In genomic region chr1:213474054-213474453, GRCh38 we compare ENCODE assay signal across 18 cellular contexts.
DNase-seq lines count a peak whose midpoint lies in the region; ATAC-seq and TF ChIP-seq lines count a peak whose summit lies in the region.
"Had no signal": no experiment of that assay in that cellular context is flagged by ENCODE, and none has a peak within 500 bp of the region (broad histone marks: within the 10 kb centered on the region; RNA-seq: fewer than 3 reads in every experiment).

No MANE protein-coding gene starts in this region.

- no peak overlapping the region for H3K27ac ChIP-seq in Karpas-422 (ENCODE audit: low read length)

- no peaks in the 10 kb centered on the region for H3K27me3 ChIP-seq in Karpas-422 (ENCODE audit: low read length)

- H3K4me3 ChIP-seq in fibroblast of pulmonary artery (replicated peaks; ENCODE audit: low read depth, low read length) (no peak overlapping the region), Karpas-422 (ENCODE audit: low read length) (no peak overlapping the region)
- H3K4me3 ChIP-seq: GM12878 had no signal

- no peaks in the 10 kb centered on the region for H3K9me3 ChIP-seq in Karpas-422 (ENCODE audit: low read length)

- no peak for ATAC-seq in GM21390 (IDR thresholded peaks at IDR 0.05; ENCODE audit: unreplicated experiment)
- ATAC-seq: GM12878 had no signal

- H3K9ac ChIP-seq in Karpas-422 (ENCODE audit: low read length): no peak overlapping the region

- TF ChIP-seq CTCF in fibroblast of pulmonary artery (IDR thresholded peaks at IDR 0.05; ENCODE audit: low read length, missing control alignments) (no peak), nephron progenitor cell (IDR thresholded peaks at IDR 0.05) (no peak)

- H3K79me2 ChIP-seq in Karpas-422 (ENCODE audit: low read length): no peaks in the 10 kb centered on the region

- no peaks in the 10 kb centered on the region for H3K9me2 ChIP-seq in Karpas-422 (replicated peaks; ENCODE audit: insufficient read depth, low read length)

- no peak overlapping the region for H3K4me2 ChIP-seq in Karpas-422 (ENCODE audit: low read depth, low read length, poor library complexity, severe bottlenecking)

- H2AFZ ChIP-seq in Karpas-422 (ENCODE audit: low read length): no peak overlapping the region

- H3K27me3 Mint-ChIP-seq in nephron progenitor cell (ENCODE audit: low read depth, poor library complexity): no peaks in the 10 kb centered on the region
- H3K27me3 Mint-ChIP-seq: activated B cell treated with CpG ODN at 0.5 μM for 24 hours, IgD-negative memory B cell had no signal

- H3K36me3 ChIP-seq in Karpas-422 (ENCODE audit: insufficient read depth, low read length): no peaks in the 10 kb centered on the region

- H3K4me1 ChIP-seq in Karpas-422 (ENCODE audit: low read length): no peaks in the 10 kb centered on the region

- peak overlapping the region; percentile 15 for H3K27ac Mint-ChIP-seq in nephron progenitor cell
- H3K27ac Mint-ChIP-seq: activated B cell treated with CpG ODN at 0.5 μM for 24 hours; activated naive CD8-positive, alpha-beta T cell treated with anti-CD3 and anti-CD28 coated beads for 36 hours; activated T-helper 1 cell treated with anti-CD3 and anti-CD28 coated beads, Interleukin-12 subunit alpha, Interleukin-12 subunit beta, Interleukin-2, Interleukin-4 antibody, amounts not matched to agents 30 ng/mL and 10 ng/mL and 1 ng/mL, durations not matched to agents 14 hours and 24 hours and 36 hours; IgD-negative memory B cell; T-helper 1 cell treated with Interleukin-12 subunit alpha and Interleukin-12 subunit beta and Interleukin-4 antibody, amounts not matched to agents 30 μg/mL and 1 μg/mL, for 36 hours had no signal

- in situ Hi-C loops in G401 (cut with HindIII; ENCODE audit: low sequenced_read_pairs): no loop called here

- H3K9me3 Mint-ChIP-seq in nephron progenitor cell: no peaks in the 10 kb centered on the region
- H3K9me3 Mint-ChIP-seq: activated B cell treated with CpG ODN at 0.5 μM for 24 hours; activated naive CD8-positive, alpha-beta T cell treated with anti-CD3 and anti-CD28 coated beads for 36 hours; activated T-helper 1 cell treated with anti-CD3 and anti-CD28 coated beads, Interleukin-12 subunit alpha, Interleukin-12 subunit beta, Interleukin-2, Interleukin-4 antibody, amounts not matched to agents 30 ng/mL and 10 ng/mL and 1 ng/mL, durations not matched to agents 14 hours and 24 hours and 36 hours; IgD-negative memory B cell; T-helper 1 cell treated with Interleukin-12 subunit alpha and Interleukin-12 subunit beta and Interleukin-4 antibody, amounts not matched to agents 30 μg/mL and 1 μg/mL, for 36 hours had no signal

- no peaks in the 10 kb centered on the region for H4K20me1 ChIP-seq in Karpas-422 (ENCODE audit: insufficient read depth, low read depth, low read length)

- no peak overlapping the region for H3K4me3 Mint-ChIP-seq in nephron progenitor cell
- H3K4me3 Mint-ChIP-seq: activated B cell treated with CpG ODN at 0.5 μM for 24 hours; activated naive CD8-positive, alpha-beta T cell treated with anti-CD3 and anti-CD28 coated beads for 36 hours; activated T-helper 1 cell treated with anti-CD3 and anti-CD28 coated beads, Interleukin-12 subunit alpha, Interleukin-12 subunit beta, Interleukin-2, Interleukin-4 antibody, amounts not matched to agents 30 ng/mL and 10 ng/mL and 1 ng/mL, durations not matched to agents 14 hours and 24 hours and 36 hours; IgD-negative memory B cell; T-helper 1 cell treated with Interleukin-12 subunit alpha and Interleukin-12 subunit beta and Interleukin-4 antibody, amounts not matched to agents 30 μg/mL and 1 μg/mL, for 36 hours had no signal

- peaks cover 19% of the 10 kb centered on the region for H3K4me1 Mint-ChIP-seq in nephron progenitor cell
- H3K4me1 Mint-ChIP-seq: activated B cell treated with CpG ODN at 0.5 μM for 24 hours; activated naive CD8-positive, alpha-beta T cell treated with anti-CD3 and anti-CD28 coated beads for 36 hours; IgD-negative memory B cell had no signal

- no peaks in the 10 kb centered on the region for H3K36me3 Mint-ChIP-seq in nephron progenitor cell (ENCODE audit: low read depth)
- H3K36me3 Mint-ChIP-seq: activated naive CD8-positive, alpha-beta T cell treated with anti-CD3 and anti-CD28 coated beads for 36 hours; IgD-negative memory B cell had no signal

- peak; percentile 94 for DNase-seq in G401 (ENCODE audit: low spot score)
- DNase-seq in NCI-H1694 treated with DMSO at 0.1 percent for 48 hours (lab: John Stamatoyannopoulos, UW): peak; percentile 61
- DNase-seq in fibroblast of pulmonary artery (ENCODE audit: low read depth): peak; percentile 0
- no peak for DNase-seq in nephron progenitor cell
- DNase-seq in occipital lobe (lab: John Stamatoyannopoulos, UW): no peak
- DNase-seq in Karpas-422: no peak
- DNase-seq in NCI-H2107 treated with DMSO at 0.1 percent for 48 hours (lab: John Stamatoyannopoulos, UW; ENCODE audit: unreplicated experiment): no peak
- DNase-seq: activated B cell treated with CpG ODN at 0.5 μM for 24 hours; activated CD8-positive, alpha-beta memory T cell treated with anti-CD3 and anti-CD28 coated beads for 24 hours; activated naive CD8-positive, alpha-beta T cell treated with anti-CD3 and anti-CD28 coated beads for 36 hours; effector memory CD4-positive, alpha-beta T cell; SHP77 treated with DMSO at 0.1 percent for 48 hours; stimulated activated CD4-positive, alpha-beta T cell treated with anti-CD3 and anti-CD28 coated beads, Interleukin-2, amount 100 ng/mL, for 48 hours had no signal

Comparison
In these comparisons a context has a peak if more than half of its experiments do, and no peak if none do; other contexts are left out.
1. DNase-seq: peak in G401 (single experiment), NCI-H1694 treated with DMSO at 0.1 percent for 48 hours (single experiment) and fibroblast of pulmonary artery (single experiment); none in nephron progenitor cell (single experiment), occipital lobe (single experiment), Karpas-422 (single experiment) and NCI-H2107 treated with DMSO at 0.1 percent for 48 hours (single experiment).